In the genomic region with DNA sequence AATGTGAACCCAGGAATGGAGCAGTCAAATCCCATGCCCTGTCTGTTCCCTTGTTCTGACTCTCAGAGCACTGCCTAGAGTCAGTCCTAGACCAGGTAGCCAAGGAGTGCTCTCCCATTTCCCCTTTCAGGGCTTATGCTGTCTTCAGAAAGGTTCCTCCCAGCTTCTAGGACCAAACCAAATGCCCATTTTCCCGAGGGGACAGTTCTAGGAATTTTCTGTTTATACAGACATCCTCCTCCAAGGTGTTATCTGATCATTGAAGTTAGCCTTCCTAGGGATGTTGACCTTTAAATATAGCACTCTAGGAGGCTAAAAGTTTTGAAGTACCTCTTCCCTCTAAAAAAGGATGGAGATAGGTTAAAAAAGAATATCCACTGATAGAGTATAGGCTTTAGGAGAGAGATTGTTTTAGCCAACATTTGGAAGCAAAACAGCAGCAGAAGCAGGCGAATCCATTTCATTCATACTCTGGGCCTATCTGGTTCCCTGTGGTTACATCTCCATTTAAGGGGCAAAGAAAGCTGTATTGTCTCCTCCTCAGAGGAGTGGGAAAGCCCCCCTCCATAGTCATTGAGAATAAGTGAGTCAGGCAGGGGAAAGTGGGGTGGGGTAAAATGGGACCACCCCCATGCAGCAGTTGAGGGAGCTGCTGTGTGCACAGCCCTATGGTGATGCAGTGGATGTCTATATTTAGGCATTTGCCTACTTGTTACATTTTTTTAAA, we compare ENCODE assay signal across 15 cellular contexts.
DNase-seq lines count a peak whose midpoint lies in the region; ATAC-seq and TF ChIP-seq lines count a peak whose summit lies in the region.
"Had no signal": no experiment of that assay in that cellular context is flagged by ENCODE, and none has a peak within 500 bp of the region (broad histone marks: within the 10 kb centered on the region; RNA-seq: fewer than 3 reads in every experiment).

No MANE protein-coding gene starts in this region.

- H3K9me3 ChIP-seq in NT2/D1 (ENCODE audit: insufficient read depth, low read length) = no peaks in the 10 kb centered on the region
- H3K9me3 ChIP-seq in neural progenitor cell (ENCODE audit: low read depth) = no peaks in the 10 kb centered on the region
- H3K9me3 ChIP-seq: Peyer's patch had no signal

- H3K9me2 ChIP-seq in GM23338 (ENCODE audit: insufficient read depth) = peaks cover 13% of the 10 kb centered on the region; the same call in 1 of the 2 replicates

- TF ChIP-seq CTCF in GM23338 (conservative IDR thresholded peaks at IDR 0.05; ENCODE audit: low read depth in 2 of 2) (no peak), neural progenitor cell (IDR thresholded peaks at IDR 0.05) (no peak)

- peak overlapping the region; percentile 70 for H3K27ac ChIP-seq in GM23338 (ENCODE audit: low read depth)
- no peak overlapping the region for H3K27ac ChIP-seq in neural progenitor cell
- H3K27ac ChIP-seq: KMS-11, Peyer's patch, SK-N-MC had no signal

- ATAC-seq in GM23338 (peak; percentile 74), HG03469 (IDR thresholded peaks at IDR 0.05; ENCODE audit: unreplicated experiment) (no peak), GM18858 (IDR thresholded peaks at IDR 0.05; ENCODE audit: unreplicated experiment) (no peak), HG02642 (IDR thresholded peaks at IDR 0.05; ENCODE audit: poor library complexity, unreplicated experiment) (no peak)

- no peaks in the 10 kb centered on the region for H3K9me3 Mint-ChIP-seq in GM23338
- peaks cover 9% of the 10 kb centered on the region for H3K9me3 Mint-ChIP-seq in neural progenitor cell

- no peak overlapping the region for H3K4me3 ChIP-seq in GM23338
- no peak overlapping the region for H3K4me3 ChIP-seq in NT2/D1 (ENCODE audit: insufficient read length, low read depth)
- no peak overlapping the region for H3K4me3 ChIP-seq in neural progenitor cell
- H3K4me3 ChIP-seq: Peyer's patch, SK-N-MC had no signal

- H3K27ac Mint-ChIP-seq in GM23338 = peak overlapping the region; percentile 67
- H3K27ac Mint-ChIP-seq in neural progenitor cell = peak overlapping the region; percentile 96

- H3K4me1 Mint-ChIP-seq in GM23338 (peaks cover 49% of the 10 kb centered on the region), neural progenitor cell (peaks cover 75% of the 10 kb centered on the region)

- H3K36me3 Mint-ChIP-seq in GM23338 (ENCODE audit: low read depth) (no peaks in the 10 kb centered on the region), neural progenitor cell (peaks cover 11% of the 10 kb centered on the region)
- H3K36me3 Mint-ChIP-seq: CD14-positive monocyte had no signal

- H2AFZ ChIP-seq in GM23338 (no peak overlapping the region), neural progenitor cell (replicated peaks) (no peak overlapping the region)

- peaks cover 8% of the 10 kb centered on the region; the same call in 1 of the 2 replicates for H3K79me2 ChIP-seq in GM23338 (replicated peaks; ENCODE audit: insufficient read depth)
- H3K79me2 ChIP-seq in neural progenitor cell (ENCODE audit: low read depth) = peaks cover 17% of the 10 kb centered on the region

- no peak overlapping the region for H3K4me3 Mint-ChIP-seq in GM23338
- H3K4me3 Mint-ChIP-seq in neural progenitor cell = peak overlapping the region; percentile 55
- H3K4me3 Mint-ChIP-seq: CD14-positive monocyte had no signal

- H3F3A ChIP-seq in GM23338 (replicated peaks; ENCODE audit: low read depth) (no peaks in the 10 kb centered on the region), neural progenitor cell (ENCODE audit: low read depth) (peaks cover 28% of the 10 kb centered on the region)

- H3K27me3 Mint-ChIP-seq in GM23338 (ENCODE audit: insufficient read depth, low read depth, poor library complexity) (peaks cover 12% of the 10 kb centered on the region), neural progenitor cell (ENCODE audit: insufficient read depth, low read depth) (peaks cover 4% of the 10 kb centered on the region)

- H3K36me3 ChIP-seq in GM23338 (ENCODE audit: insufficient read depth) = no peaks in the 10 kb centered on the region
- no peaks in the 10 kb centered on the region for H3K36me3 ChIP-seq in NT2/D1 (ENCODE audit: insufficient read depth, insufficient read length, low read length)
- no peaks in the 10 kb centered on the region for H3K36me3 ChIP-seq in neural progenitor cell
- H3K36me3 ChIP-seq: Peyer's patch had no signal

- no peaks in the 10 kb centered on the region for H4K20me1 ChIP-seq in GM23338 (replicated peaks; ENCODE audit: insufficient read depth)
- H4K20me1 ChIP-seq in neural progenitor cell (ENCODE audit: low read depth) = peaks cover 39% of the 10 kb centered on the region

- H3K4me2 ChIP-seq in GM23338 (peak overlapping the region; percentile 50; the same call in 1 of the 2 replicates), neural progenitor cell (peak overlapping the region; percentile 77)
- H3K4me2 ChIP-seq: KMS-11 had no signal

- H3K9ac ChIP-seq in NT2/D1 (ENCODE audit: insufficient read length, low read depth) (no peak overlapping the region), neural progenitor cell (no peak overlapping the region)
- H3K9ac ChIP-seq: KMS-11 had no signal

- peak; percentile 61 for DNase-seq in GM23338 (ENCODE audit: low spot score)
- DNase-seq in NT2/D1 (ENCODE audit: low read depth, low spot score) = peak; percentile 80
- peak; percentile 28 for DNase-seq in iPS DF 4.7 (ENCODE audit: extremely low read depth, low spot score)
- DNase-seq in neural progenitor cell (ENCODE audit: low spot score) = peak; percentile 51
- DNase-seq: NCI-H1436, NCI-H2029, NCI-H524, Peyer's patch, Right ventricle myocardium superior had no signal

- peaks cover 32% of the 10 kb centered on the region for H3K4me1 ChIP-seq in GM23338 (ENCODE audit: insufficient read depth)
- H3K4me1 ChIP-seq in NT2/D1 (ENCODE audit: insufficient read depth, insufficient read length) = peaks cover 8% of the 10 kb centered on the region
- H3K4me1 ChIP-seq in neural progenitor cell = peaks cover 43% of the 10 kb centered on the region
- H3K4me1 ChIP-seq: Peyer's patch had no signal

- H3K27me3 ChIP-seq in GM23338 (ENCODE audit: insufficient read depth) (no peaks in the 10 kb centered on the region), NT2/D1 (ENCODE audit: insufficient read depth, insufficient read length) (no peaks in the 10 kb centered on the region), neural progenitor cell (no peaks in the 10 kb centered on the region)
- H3K27me3 ChIP-seq: Peyer's patch had no signal

TF ChIP-seq in GM23338, 12 proteins besides CTCF, POLR2A, EP300 and RAD21 (continues in another document):
- TF ChIP-seq ZNF462 (CRISPR knock-in tag; IDR thresholded peaks at IDR 0.05) = no peak
- no peak for TF ChIP-seq CREB1 (CRISPR knock-in tag; IDR thresholded peaks at IDR 0.05; ENCODE audit: low read depth)
- no peak for TF ChIP-seq POLR2AphosphoS5 (IDR thresholded peaks at IDR 0.05; ENCODE audit: low read depth)

Comparison
In these comparisons a context has a peak if more than half of its experiments do, and no peak if none do; other contexts are left out.
1. DNase-seq: peak in every context shown above with its lines; median percentile 80 in NT2/D1; 61 in GM23338; 51 in neural progenitor cell; 28 in iPS DF 4.7.